ENCODE assay signal across 1 cellular context in the genomic region with DNA sequence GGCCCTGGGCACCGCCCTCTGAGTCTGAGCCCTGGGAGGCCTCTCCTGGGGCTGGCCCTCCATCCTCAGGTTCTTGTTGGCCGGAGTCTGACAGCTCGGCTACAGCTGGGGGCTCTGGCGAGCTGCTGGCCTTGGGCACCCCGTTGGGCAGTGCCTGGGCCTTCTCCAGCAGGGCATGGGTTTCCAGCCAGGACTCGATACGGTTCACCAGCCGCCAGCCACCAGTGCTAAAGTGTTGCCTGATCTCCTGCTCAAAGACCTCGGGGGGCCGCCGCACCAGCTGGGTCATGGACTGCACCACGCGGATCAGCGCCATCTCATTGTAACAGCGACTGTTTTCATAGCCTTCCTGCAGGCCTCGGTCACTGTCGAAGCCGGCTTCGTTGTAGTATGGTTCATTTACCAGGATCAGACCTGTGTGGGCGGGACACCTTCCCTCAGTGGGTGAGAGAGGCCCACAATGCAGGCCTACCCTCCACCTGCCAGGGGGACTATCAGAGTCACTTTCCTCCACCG.
TF ChIP-seq lines count a peak whose summit lies in the region.

No MANE protein-coding gene starts in this region.

TF ChIP-seq in GM23338, 12 proteins besides CTCF, POLR2A, EP300 and RAD21 (continued from another document):
- TF ChIP-seq, protein P1, sequence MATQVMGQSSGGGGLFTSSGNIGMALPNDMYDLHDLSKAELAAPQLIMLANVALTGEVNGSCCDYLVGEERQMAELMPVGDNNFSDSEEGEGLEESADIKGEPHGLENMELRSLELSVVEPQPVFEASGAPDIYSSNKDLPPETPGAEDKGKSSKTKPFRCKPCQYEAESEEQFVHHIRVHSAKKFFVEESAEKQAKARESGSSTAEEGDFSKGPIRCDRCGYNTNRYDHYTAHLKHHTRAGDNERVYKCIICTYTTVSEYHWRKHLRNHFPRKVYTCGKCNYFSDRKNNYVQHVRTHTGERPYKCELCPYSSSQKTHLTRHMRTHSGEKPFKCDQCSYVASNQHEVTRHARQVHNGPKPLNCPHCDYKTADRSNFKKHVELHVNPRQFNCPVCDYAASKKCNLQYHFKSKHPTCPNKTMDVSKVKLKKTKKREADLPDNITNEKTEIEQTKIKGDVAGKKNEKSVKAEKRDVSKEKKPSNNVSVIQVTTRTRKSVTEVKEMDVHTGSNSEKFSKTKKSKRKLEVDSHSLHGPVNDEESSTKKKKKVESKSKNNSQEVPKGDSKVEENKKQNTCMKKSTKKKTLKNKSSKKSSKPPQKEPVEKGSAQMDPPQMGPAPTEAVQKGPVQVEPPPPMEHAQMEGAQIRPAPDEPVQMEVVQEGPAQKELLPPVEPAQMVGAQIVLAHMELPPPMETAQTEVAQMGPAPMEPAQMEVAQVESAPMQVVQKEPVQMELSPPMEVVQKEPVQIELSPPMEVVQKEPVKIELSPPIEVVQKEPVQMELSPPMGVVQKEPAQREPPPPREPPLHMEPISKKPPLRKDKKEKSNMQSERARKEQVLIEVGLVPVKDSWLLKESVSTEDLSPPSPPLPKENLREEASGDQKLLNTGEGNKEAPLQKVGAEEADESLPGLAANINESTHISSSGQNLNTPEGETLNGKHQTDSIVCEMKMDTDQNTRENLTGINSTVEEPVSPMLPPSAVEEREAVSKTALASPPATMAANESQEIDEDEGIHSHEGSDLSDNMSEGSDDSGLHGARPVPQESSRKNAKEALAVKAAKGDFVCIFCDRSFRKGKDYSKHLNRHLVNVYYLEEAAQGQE (IDR thresholded peaks at IDR 0.05; ENCODE audit: unreplicated experiment): no peak
- no peak for TF ChIP-seq EZH2 (IDR thresholded peaks at IDR 0.05; ENCODE audit: low read depth, unreplicated experiment)
- TF ChIP-seq ZNF331 (CRISPR knock-in tag; IDR thresholded peaks at IDR 0.05; ENCODE audit: low read depth): no peak
- no peak for TF ChIP-seq CREB1 (CRISPR knock-in tag; IDR thresholded peaks at IDR 0.05; ENCODE audit: low read depth)
- TF ChIP-seq NANOG (IDR thresholded peaks at IDR 0.05; ENCODE audit: borderline replicate concordance): no peak
- no peak for TF ChIP-seq ETS1 (IDR thresholded peaks at IDR 0.05)
- TF ChIP-seq STAT1 (IDR thresholded peaks at IDR 0.05; ENCODE audit: unreplicated experiment): no peak
- no peak for TF ChIP-seq JUNB (IDR thresholded peaks at IDR 0.05; ENCODE audit: unreplicated experiment)
TF ChIP-seq in GM23338: peak in this region for 0.
